21 cellular contexts compared by ENCODE assay signal in genomic region chr6:54017877-54018276, GRCh38.
"Had no signal": no experiment of that assay in that cellular context is flagged by ENCODE, and none has a peak within 500 bp of the region (broad histone marks: within the 10 kb centered on the region; RNA-seq: fewer than 3 reads in every experiment).

No MANE protein-coding gene starts in this region.

- H3K9me3 ChIP-seq: esophagus muscularis mucosa, gastroesophageal sphincter, pancreas, prostate gland, stomach, thoracic aorta had no signal

- H3K27ac ChIP-seq: epithelial cell of prostate, esophagus muscularis mucosa, gastroesophageal sphincter, neural progenitor cell, pancreas, prostate gland, stomach, thoracic aorta had no signal

- ATAC-seq: gastroesophageal sphincter, left colon, natural killer cell, sciatic nerve had no signal

- H3K27me3 ChIP-seq: esophagus muscularis mucosa, gastroesophageal sphincter, neural progenitor cell, pancreas, stomach had no signal

- DNase-seq: effector memory CD4-positive, alpha-beta T cell; hippocampal formation; left colon; mammary epithelial cell; natural killer cell; nucleus accumbens; pancreas; retina; small intestine; stimulated activated CD4-positive, alpha-beta T cell treated with anti-CD3 and anti-CD28 coated beads, Interleukin-12 subunit alpha, Interleukin-12 subunit beta, amount 100 ng/mL, for 4 hours; stimulated activated naive CD4-positive, alpha-beta T cell; stomach; substantia nigra; trophoblast cell had no signal

- H3K36me3 ChIP-seq: esophagus muscularis mucosa, gastroesophageal sphincter, neural progenitor cell, pancreas, prostate gland, stomach, thoracic aorta had no signal

- H3K4me3 ChIP-seq: esophagus muscularis mucosa, gastroesophageal sphincter, neural progenitor cell, pancreas, prostate gland, stomach, thoracic aorta had no signal

- H3K4me1 ChIP-seq: esophagus muscularis mucosa, gastroesophageal sphincter, pancreas, prostate gland, stomach had no signal
